13 cellular contexts compared by ENCODE assay signal in the genomic region with DNA sequence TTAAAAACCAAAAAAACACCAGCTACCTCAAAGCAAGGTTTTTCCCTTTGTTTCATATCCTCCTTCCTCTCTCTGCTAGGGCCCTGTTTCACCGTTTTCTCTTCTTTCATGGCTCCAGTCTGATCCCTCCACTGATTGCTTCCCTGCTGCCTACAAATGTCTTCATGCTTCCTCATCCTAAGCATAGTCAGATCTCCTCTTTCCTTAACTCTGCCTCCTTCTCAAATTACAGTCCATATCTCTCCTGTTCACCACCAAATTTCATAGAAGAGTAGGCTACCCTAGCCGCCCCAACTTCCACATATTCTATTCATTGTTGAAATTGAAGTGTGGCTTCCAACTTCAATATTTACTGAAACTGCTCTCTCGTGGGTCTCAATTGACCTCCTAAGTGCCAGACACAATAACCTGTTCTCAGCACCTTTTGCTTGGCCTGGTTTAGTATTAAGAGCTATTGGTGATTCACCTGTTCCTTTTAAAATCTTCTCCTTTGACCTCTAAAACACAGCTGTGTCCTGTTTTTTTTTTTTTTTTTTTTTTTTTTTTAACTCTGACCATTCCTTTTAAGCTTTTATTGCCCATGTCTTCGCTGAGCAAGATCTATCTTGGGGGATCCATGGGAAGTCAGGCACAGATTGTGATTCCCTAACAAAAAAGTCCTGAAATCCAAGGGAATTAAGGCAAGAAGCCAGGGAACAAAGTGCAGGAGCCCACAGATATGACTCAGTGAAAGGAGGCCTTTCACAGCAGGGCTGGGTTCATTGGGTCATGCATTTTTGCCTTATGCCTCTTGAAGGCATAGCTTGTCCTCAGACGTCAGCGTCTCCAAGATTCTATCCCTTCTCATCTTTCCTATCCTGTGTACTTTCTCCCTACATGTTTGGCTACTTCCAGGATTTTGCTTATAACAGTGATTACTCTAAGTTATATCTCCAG.
DNase-seq lines count a peak whose midpoint lies in the region; ATAC-seq and TF ChIP-seq lines count a peak whose summit lies in the region.
"Had no signal": no experiment of that assay in that cellular context is flagged by ENCODE, and none has a peak within 500 bp of the region (broad histone marks: within the 10 kb centered on the region; RNA-seq: fewer than 3 reads in every experiment).

No MANE protein-coding gene starts in this region.

- TF ChIP-seq CTCF in endothelial cell (IDR thresholded peaks at IDR 0.05; ENCODE audit: unreplicated experiment) (no peak), neural crest cell (conservative IDR thresholded peaks at IDR 0.05) (no peak)

- intact Hi-C loops in left ventricle myocardium superior (cut with micrococcal nuclease): no loop called here

- ATAC-seq in left ventricle myocardium superior: no peak
- no peak for ATAC-seq in activated CD8-positive, alpha-beta T cell treated with anti-CD3 and anti-CD28 coated beads, Interleukin-2, amount 10 ng/mL, durations not matched to agents 7 days and 5 days
- ATAC-seq: activated CD4-positive, alpha-beta T cell treated with anti-CD3 and anti-CD28 coated beads for 36 hours; effector memory CD8-positive, alpha-beta T cell had no signal

- no peaks in the 10 kb centered on the region for H3K27me3 Mint-ChIP-seq in endothelial cell (ENCODE audit: unreplicated experiment)
- no peaks in the 10 kb centered on the region for H3K27me3 Mint-ChIP-seq in neural crest cell (ENCODE audit: low read depth)
- H3K27me3 Mint-ChIP-seq in activated CD8-positive, alpha-beta T cell treated with anti-CD3 and anti-CD28 coated beads, Interleukin-2, amount 10 ng/mL, durations not matched to agents 7 days and 5 days (ENCODE audit: low read depth): peaks cover 4% of the 10 kb centered on the region

- H3K4me1 Mint-ChIP-seq in endothelial cell (ENCODE audit: unreplicated experiment): peaks cover 25% of the 10 kb centered on the region
- peaks cover 24% of the 10 kb centered on the region for H3K4me1 Mint-ChIP-seq in neural crest cell
- no peaks in the 10 kb centered on the region for H3K4me1 Mint-ChIP-seq in activated CD8-positive, alpha-beta T cell treated with anti-CD3 and anti-CD28 coated beads, Interleukin-2, amount 10 ng/mL, durations not matched to agents 7 days and 5 days (ENCODE audit: low read depth)
- H3K4me1 Mint-ChIP-seq: activated CD4-positive, alpha-beta T cell treated with anti-CD3 and anti-CD28 coated beads for 36 hours had no signal

- H3K36me3 Mint-ChIP-seq in endothelial cell (ENCODE audit: low read depth, unreplicated experiment) (peaks cover 15% of the 10 kb centered on the region), neural crest cell (ENCODE audit: low read depth) (peaks cover 11% of the 10 kb centered on the region)
- H3K36me3 Mint-ChIP-seq in activated CD8-positive, alpha-beta T cell treated with anti-CD3 and anti-CD28 coated beads, Interleukin-2, amount 10 ng/mL, durations not matched to agents 7 days and 5 days (ENCODE audit: low read depth): no peaks in the 10 kb centered on the region

- H3K9me3 Mint-ChIP-seq in endothelial cell (ENCODE audit: unreplicated experiment) (no peaks in the 10 kb centered on the region), neural crest cell (peaks cover 3% of the 10 kb centered on the region)
- no peaks in the 10 kb centered on the region for H3K9me3 Mint-ChIP-seq in activated CD8-positive, alpha-beta T cell treated with anti-CD3 and anti-CD28 coated beads, Interleukin-2, amount 10 ng/mL, durations not matched to agents 7 days and 5 days (ENCODE audit: insufficient read depth)
- H3K9me3 Mint-ChIP-seq: effector memory CD8-positive, alpha-beta T cell had no signal

- H3K27ac Mint-ChIP-seq in endothelial cell (ENCODE audit: unreplicated experiment): peak overlapping the region; percentile 81
- H3K27ac Mint-ChIP-seq in neural crest cell (ENCODE audit: unreplicated experiment): peak overlapping the region; percentile 8
- H3K27ac Mint-ChIP-seq in activated CD8-positive, alpha-beta T cell treated with anti-CD3 and anti-CD28 coated beads, Interleukin-2, amount 10 ng/mL, durations not matched to agents 7 days and 5 days: no peak overlapping the region
- H3K27ac Mint-ChIP-seq: activated CD4-positive, alpha-beta T cell treated with anti-CD3 and anti-CD28 coated beads for 36 hours; effector memory CD8-positive, alpha-beta T cell; neural progenitor cell had no signal

- no peak overlapping the region for H3K4me3 Mint-ChIP-seq in endothelial cell (ENCODE audit: unreplicated experiment)
- no peak overlapping the region for H3K4me3 Mint-ChIP-seq in neural crest cell
- H3K4me3 Mint-ChIP-seq in activated CD8-positive, alpha-beta T cell treated with anti-CD3 and anti-CD28 coated beads, Interleukin-2, amount 10 ng/mL, durations not matched to agents 7 days and 5 days: no peak overlapping the region
- H3K4me3 Mint-ChIP-seq: activated CD4-positive, alpha-beta T cell treated with anti-CD3 and anti-CD28 coated beads for 36 hours; effector memory CD8-positive, alpha-beta T cell; neural progenitor cell had no signal

- DNase-seq in GM03348 (ENCODE audit: low spot score) (peak; percentile 35), NCI-H226 (peak; percentile 15), endothelial cell (ENCODE audit: low spot score) (no peak), neural crest cell (ENCODE audit: low read depth, low spot score) (no peak), GM19240 (ENCODE audit: insufficient read length, low spot score) (no peak), left ventricle myocardium superior (no peak)
- DNase-seq in activated CD4-positive, alpha-beta T cell treated with anti-CD3 and anti-CD28 coated beads for 48 hours: no peak
- DNase-seq in activated CD8-positive, alpha-beta T cell treated with anti-CD3 and anti-CD28 coated beads, Interleukin-2, amount 10 ng/mL, durations not matched to agents 7 days and 5 days: no peak
- DNase-seq: activated CD4-positive, alpha-beta T cell treated with anti-CD3 and anti-CD28 coated beads for 36 hours; effector memory CD8-positive, alpha-beta T cell; NCI-H1694; RPMI8226 had no signal

- CTCF ChIA-PET in activated CD8-positive, alpha-beta T cell treated with anti-CD3 and anti-CD28 coated beads, Interleukin-2, amount 10 ng/mL, durations not matched to agents 7 days and 5 days (lab: Charles Lee): no interaction called here

- POLR2A ChIA-PET in activated CD8-positive, alpha-beta T cell treated with anti-CD3 and anti-CD28 coated beads, Interleukin-2, amount 10 ng/mL, durations not matched to agents 7 days and 5 days (lab: Charles Lee): no interaction called here

Comparison
In these comparisons a context has a peak if more than half of its experiments do, and no peak if none do; other contexts are left out.
1. DNase-seq: peak in GM03348 (single experiment) and NCI-H226 (single experiment); none in endothelial cell (single experiment), neural crest cell (single experiment), GM19240 (single experiment), activated CD4-positive, alpha-beta T cell treated with anti-CD3 and anti-CD28 coated beads for 48 hours (single experiment), left ventricle myocardium superior (single experiment) and activated CD8-positive, alpha-beta T cell treated with anti-CD3 and anti-CD28 coated beads, Interleukin-2, amount 10 ng/mL, durations not matched to agents 7 days and 5 days (single experiment).